In genomic region chr2:45974056-45974455, GRCh38 we compare ENCODE assay signal across 16 cellular contexts.
DNase-seq lines count a peak whose midpoint lies in the region; ATAC-seq and TF ChIP-seq lines count a peak whose summit lies in the region.
"Had no signal": no experiment of that assay in that cellular context is flagged by ENCODE, and none has a peak within 500 bp of the region (broad histone marks: within the 10 kb centered on the region; RNA-seq: fewer than 3 reads in every experiment).

No MANE protein-coding gene starts in this region.

- no peak overlapping the region for H3K27ac Mint-ChIP-seq in T-cell
- H3K27ac Mint-ChIP-seq in endodermal cell: no peak overlapping the region
- H3K27ac Mint-ChIP-seq: nephron progenitor cell had no signal

- peak; percentile 74 for ATAC-seq in GM19043 (IDR thresholded peaks at IDR 0.05; ENCODE audit: low read depth, unreplicated experiment)
- peak; percentile 78 for ATAC-seq in HG02571 (IDR thresholded peaks at IDR 0.05; ENCODE audit: unreplicated experiment)
- peak; percentile 62 for ATAC-seq in HG03196 (IDR thresholded peaks at IDR 0.05; ENCODE audit: unreplicated experiment)
- no peak for ATAC-seq in T-cell (replicated peaks in 1 of 4)
- no peak for ATAC-seq in foreskin keratinocyte
- ATAC-seq: A549, gastrocnemius medialis, left cardiac atrium had no signal

- no peak overlapping the region for H3K9ac ChIP-seq in endodermal cell (ENCODE audit: extremely low read depth, low read length, poor library complexity, severe bottlenecking)

- peaks cover 10% of the 10 kb centered on the region for H3K36me3 Mint-ChIP-seq in T-cell
- H3K36me3 Mint-ChIP-seq in endodermal cell (ENCODE audit: low read depth): no peaks in the 10 kb centered on the region

- no peak overlapping the region for H3K4me3 Mint-ChIP-seq in T-cell
- no peak overlapping the region for H3K4me3 Mint-ChIP-seq in endodermal cell
- H3K4me3 Mint-ChIP-seq: nephron progenitor cell had no signal

- H3K9me3 ChIP-seq in endodermal cell (ENCODE audit: control insufficient read depth, low read length): no peaks in the 10 kb centered on the region
- H3K9me3 ChIP-seq: A549, gastrocnemius medialis, thyroid gland had no signal

- 91% methylated on average over 4 of the region's 4 CpGs; no CpG with 5 or more reads in 1 of the 2 experiments for WGBS in endodermal cell (ENCODE audit: insufficient coverage in 1 of 2, insufficient read length in 1 of 2), 2 experiments

- TF ChIP-seq CTCF in GM10248 (IDR thresholded peaks at IDR 0.05; ENCODE audit: control extremely low read depth, extremely low read depth, low read depth, missing control alignments) (no peak), foreskin keratinocyte (conservative IDR thresholded peaks at IDR 0.05) (no peak), endodermal cell (conservative IDR thresholded peaks at IDR 0.05) (no peak)

- H3K27ac ChIP-seq in foreskin keratinocyte: no peak overlapping the region
- no peak overlapping the region for H3K27ac ChIP-seq in endodermal cell (ENCODE audit: low read depth, low read length)
- H3K27ac ChIP-seq: A549, gastrocnemius medialis, thyroid gland had no signal

- no peak overlapping the region for H3K4me3 ChIP-seq in endodermal cell (ENCODE audit: low read length)
- H3K4me3 ChIP-seq: A549, gastrocnemius medialis, thyroid gland had no signal

- H3K4me1 Mint-ChIP-seq in T-cell (no peaks in the 10 kb centered on the region), endodermal cell (peaks cover 12% of the 10 kb centered on the region)

- peak; percentile 56 for DNase-seq in GM10248 (ENCODE audit: extremely low spot score)
- DNase-seq in T-cell: no peak
- no peak for DNase-seq in foreskin keratinocyte
- DNase-seq in GOT3 (lab: John Stamatoyannopoulos, UW): no peak
- no peak for DNase-seq in endodermal cell
- DNase-seq: activated CD8-positive, alpha-beta memory T cell treated with anti-CD3 and anti-CD28 coated beads, Interleukin-2, amount 50 U/mL, for 4 hours; anterior cingulate cortex; Calu3; gastrocnemius medialis; left cardiac atrium; nephron progenitor cell; thyroid gland had no signal

- H3K27me3 Mint-ChIP-seq in T-cell (no peaks in the 10 kb centered on the region), endodermal cell (ENCODE audit: insufficient read depth) (peaks cover 2% of the 10 kb centered on the region)

- POLR2A ChIA-PET in GM10248 (lab: Yijun Ruan, JAX) (no interaction called here), T-cell (lab: Charles Lee) (no interaction called here)

- H3K4me1 ChIP-seq in foreskin keratinocyte (no peaks in the 10 kb centered on the region), endodermal cell (ENCODE audit: control insufficient read depth, insufficient read depth, low read length) (no peaks in the 10 kb centered on the region)
- H3K4me1 ChIP-seq: A549, gastrocnemius medialis had no signal

- H3K27me3 ChIP-seq in foreskin keratinocyte (no peaks in the 10 kb centered on the region), endodermal cell (ENCODE audit: control insufficient read depth, insufficient read depth, low read length, poor library complexity, severe bottlenecking) (no peaks in the 10 kb centered on the region)
- H3K27me3 ChIP-seq: gastrocnemius medialis, thyroid gland had no signal

- no peaks in the 10 kb centered on the region for H3K36me3 ChIP-seq in endodermal cell (ENCODE audit: control insufficient read depth, insufficient read depth, low read length)
- H3K36me3 ChIP-seq: gastrocnemius medialis, thyroid gland had no signal

- H3K9me3 Mint-ChIP-seq in T-cell (no peaks in the 10 kb centered on the region), endodermal cell (no peaks in the 10 kb centered on the region)
- H3K9me3 Mint-ChIP-seq: nephron progenitor cell had no signal

- CTCF ChIA-PET in GM10248 (lab: Yijun Ruan, JAX) (interaction anchor here (2.2 kb wide), 1 partner anchor 19 kb away, joined by 11 read pairs; no protein-coding TSS in a partner anchor), T-cell (lab: Charles Lee) (no interaction called here)

Comparison
In these comparisons a context has a peak if more than half of its experiments do, and no peak if none do; other contexts are left out.
1. ATAC-seq: peak in GM19043 (single experiment), HG02571 (single experiment) and HG03196 (single experiment); none in T-cell (0 of 4) and foreskin keratinocyte (single experiment).